Comparison of ENCODE assay signal across 18 cellular contexts in the genomic region with DNA sequence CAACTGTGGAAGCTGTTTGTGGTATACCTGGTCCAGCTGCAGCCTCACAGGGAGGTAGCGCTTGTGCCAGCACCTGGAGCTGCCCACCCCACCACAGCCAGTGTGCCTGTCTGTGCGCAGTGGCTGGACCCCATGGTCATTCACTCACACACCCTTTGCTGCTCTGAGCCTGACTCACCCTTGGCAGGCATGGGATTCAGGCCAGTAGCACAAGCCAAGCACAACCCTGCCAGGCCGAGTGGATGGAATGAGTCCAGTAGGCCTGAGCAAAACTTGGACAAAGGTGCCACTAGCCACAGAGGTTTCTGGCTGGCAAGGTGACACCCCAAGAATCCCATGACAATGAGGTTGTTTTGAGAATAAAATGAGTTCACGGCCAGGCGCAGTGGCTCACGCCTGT. TPM values are rescaled to one million over a fixed set of nuclear protein-coding genes. Genes with fewer than 3 reads are reported as not detected.
DNase-seq lines count a peak whose midpoint lies in the region; ATAC-seq and TF ChIP-seq lines count a peak whose summit lies in the region.
"Had no signal": no experiment of that assay in that cellular context is flagged by ENCODE, and none has a peak within 500 bp of the region (broad histone marks: within the 10 kb centered on the region; RNA-seq: fewer than 3 reads in every experiment).

No MANE protein-coding gene starts in this region.

- no peak overlapping the region for H3K27ac Mint-ChIP-seq in Calu3 (ENCODE audit: unreplicated experiment)
- H3K27ac Mint-ChIP-seq: CD8-positive, alpha-beta T cell; HFFc6 had no signal

- H3K36me3 ChIP-seq in MG63, result no peaks in the 10 kb centered on the region
- H3K36me3 ChIP-seq: BE2C, SJCRH30 had no signal

- 86% methylated on average over 6 of the region's 6 CpGs for WGBS in right cardiac atrium

- H3K4me3 Mint-ChIP-seq in Calu3 (ENCODE audit: low read depth, unreplicated experiment), result no peak overlapping the region
- H3K4me3 Mint-ChIP-seq: CD8-positive, alpha-beta T cell; HFFc6 had no signal

- intact Hi-C loops in right cardiac atrium (cut with DNase I) (no loop called here), Calu3 (cut with micrococcal nuclease; ENCODE audit: unreplicated experiment) (no loop called here)

- no peak overlapping the region for H3K27ac ChIP-seq in right cardiac atrium (ENCODE audit: low read length)
- H3K27ac ChIP-seq: SJCRH30 had no signal

- no peaks in the 10 kb centered on the region for H3K4me1 Mint-ChIP-seq in Calu3 (ENCODE audit: low read depth, unreplicated experiment)

- H3K27me3 Mint-ChIP-seq in Calu3 (ENCODE audit: unreplicated experiment), result no peaks in the 10 kb centered on the region

- CTCF ChIA-PET in Calu3 (lab: Charles Lee), result no interaction called here

- peak; percentile 86 for DNase-seq in MG63
- peak in 38 of 58 donors; percentile 3 to 61 (median 16) for DNase-seq in anterior cingulate cortex (lab: John Stamatoyannopoulos, UW)
- peak in 2 of 3 donors; percentile 40 to 58 for DNase-seq in right cardiac atrium
- DNase-seq in omental fat pad (ENCODE audit: low spot score), result no peak
- no peak for DNase-seq in NCI-H146 (lab: John Stamatoyannopoulos, UW)
- DNase-seq in SW480 (ENCODE audit: low spot score), result no peak
- DNase-seq in Calu3, result no peak
- DNase-seq in NCI-H1105 treated with DMSO at 0.1 percent for 48 hours (lab: John Stamatoyannopoulos, UW), result no peak
- DNase-seq: BE2C; CD8-positive, alpha-beta T cell; DND-41; GDM1; HFFc6; KBM-7; NCI-H1092 treated with DMSO at 0.1 percent for 48 hours; NCI-H187 treated with DMSO at 0.1 percent for 48 hours; NCI-H774; SJCRH30 had no signal

- H3K9me3 ChIP-seq in MG63 (no peaks in the 10 kb centered on the region), right cardiac atrium (ENCODE audit: control insufficient read depth, low read length) (no peaks in the 10 kb centered on the region)
- H3K9me3 ChIP-seq: BE2C had no signal

- H3K27me3 ChIP-seq in MG63 (no peaks in the 10 kb centered on the region), right cardiac atrium (ENCODE audit: control insufficient read depth, insufficient read depth) (no peaks in the 10 kb centered on the region)
- H3K27me3 ChIP-seq: BE2C, SJCRH30 had no signal

- ATAC-seq in right cardiac atrium (peak; percentile 71 to 77), omental fat pad (ENCODE audit: low FRiP score) (peak; percentile 48)
- ATAC-seq: CD8-positive, alpha-beta T cell had no signal

- TF ChIP-seq CTCF in omental fat pad (IDR thresholded peaks at IDR 0.05) (no peak), Calu3 (IDR thresholded peaks at IDR 0.05; ENCODE audit: unreplicated experiment) (no peak)

- H3K4me3 ChIP-seq in MG63, result no peak overlapping the region
- H3K4me3 ChIP-seq in right cardiac atrium (ENCODE audit: low read length), result no peak overlapping the region
- H3K4me3 ChIP-seq: SJCRH30 had no signal

- no peaks in the 10 kb centered on the region for H3K36me3 Mint-ChIP-seq in Calu3 (ENCODE audit: insufficient read depth, unreplicated experiment)
- H3K36me3 Mint-ChIP-seq: CD8-positive, alpha-beta T cell had no signal

- no peaks in the 10 kb centered on the region for H3K4me1 ChIP-seq in right cardiac atrium (ENCODE audit: control insufficient read depth, insufficient read depth, low read length)
- H3K4me1 ChIP-seq: BE2C, SJCRH30 had no signal

- H3K9me3 Mint-ChIP-seq in Calu3 (ENCODE audit: low read depth, unreplicated experiment), result no peaks in the 10 kb centered on the region
- H3K9me3 Mint-ChIP-seq: CD8-positive, alpha-beta T cell; HFFc6 had no signal

- no TSS peak for BruUV-seq in Calu3 (replicated peaks; lab: Mats Ljungman, UMichigan)

RNA-seq across cellular contexts. Expression of gene RBM48, which starts 19.0 kb away (rescaled TPM):
- total RNA-seq in MG63 (2014; rRNA removed; shearing (Covaris generic); ENCODE audit: low replicate concordance), result 1.8 and 2.0 TPM in 2 replicates
- 10 to 100 TPM in 3 of 4 donors, 1 to 10 TPM in 1; 9.1 to 14.8 (median 11.8) TPM for total RNA-seq in right cardiac atrium
- 10.1 TPM for polyA plus RNA-seq in right cardiac atrium
- 10 to 100 TPM in 3 of 4 donors, 1 to 10 TPM in 1; 8.0 to 16.6 (median 12.1) TPM for total RNA-seq in omental fat pad
- 8.2 and 10.9 TPM in 2 replicates for total RNA-seq in Calu3 (2022)

RNA-seq across cellular contexts. Expression of gene PEX1, which starts 19.3 kb away (rescaled TPM):
- total RNA-seq in MG63 (2014; rRNA removed; shearing (Covaris generic); ENCODE audit: low replicate concordance), result 2.6 and 4.3 TPM in 2 replicates
- total RNA-seq in right cardiac atrium (10 to 100 TPM; 13.1 to 17.6 (median 15.6) TPM), omental fat pad (10 to 100 TPM in 3 of 4 donors, 1 to 10 TPM in 1; 9.8 to 23.5 (median 14.3) TPM), Calu3 (2022) (10.1 and 10.4 TPM in 2 replicates)
- polyA plus RNA-seq in right cardiac atrium, result 9.3 TPM

RNA-seq across cellular contexts. Expression of gene FAM133B, which starts 42.6 kb away (rescaled TPM):
- 6.6 and 7.7 TPM in 2 replicates for total RNA-seq in MG63 (2014; rRNA removed; shearing (Covaris generic); ENCODE audit: low replicate concordance)
- total RNA-seq in right cardiac atrium (10 to 100 TPM; 13.2 to 18.1 (median 15.2) TPM), omental fat pad (10 to 100 TPM; 16.6 to 36.7 (median 24.2) TPM), Calu3 (2022) (26.4 and 30.0 TPM in 2 replicates)
- polyA plus RNA-seq in right cardiac atrium, result 16.6 TPM

Comparison
In these comparisons a context has a peak if more than half of its experiments do, and no peak if none do; other contexts are left out.
1. DNase-seq: peak in MG63 (single experiment), anterior cingulate cortex (38 of 58) and right cardiac atrium (2 of 3); none in omental fat pad (single experiment), NCI-H146 (single experiment), SW480 (single experiment), Calu3 (single experiment) and NCI-H1105 treated with DMSO at 0.1 percent for 48 hours (single experiment).